In the genomic region with DNA sequence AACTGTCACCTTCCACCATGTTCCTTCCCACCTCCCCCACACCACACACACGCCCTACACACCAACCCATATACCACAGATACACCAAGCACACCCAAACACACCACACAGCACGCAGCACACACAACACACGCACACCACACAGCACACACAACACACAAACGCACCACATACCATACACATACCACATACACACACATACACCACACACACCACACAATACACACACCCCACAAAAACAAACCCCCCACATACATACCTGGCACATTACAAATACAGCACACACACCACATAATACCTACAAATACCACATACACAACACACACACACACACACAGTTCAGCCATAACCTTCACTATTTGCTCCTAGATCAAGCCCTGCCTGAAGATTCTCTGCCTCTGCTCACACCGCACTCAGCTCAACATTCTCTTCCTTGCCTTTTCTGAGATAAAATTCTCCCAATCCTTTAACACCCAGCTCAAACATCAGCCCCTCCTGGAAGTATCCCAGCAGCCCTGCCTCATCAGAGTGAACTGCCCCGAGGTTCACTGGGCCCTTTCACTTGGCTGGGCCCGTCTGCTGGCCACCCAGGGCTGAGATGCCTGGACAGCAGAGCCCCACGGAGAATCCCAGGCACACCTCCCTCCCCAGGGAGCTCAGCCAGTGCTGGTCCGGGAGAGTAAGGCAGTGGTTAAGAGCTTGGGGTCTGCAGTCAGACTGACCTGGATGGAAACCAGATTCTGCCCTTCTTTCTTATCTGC, we compare ENCODE assay signal across 1 cellular context.
A peak's percentile ranks its signal among the peaks of the same experiment; 100 is the strongest.
TF ChIP-seq lines count a peak whose summit lies in the region.

No MANE protein-coding gene starts in this region.

TF ChIP-seq in K562, 482 proteins besides CTCF, POLR2A, EP300 and RAD21 (continued from another document):
- no peak for TF ChIP-seq SLC30A9 (CRISPR knock-in tag; IDR thresholded peaks at IDR 0.05)
- TF ChIP-seq ETS2 (tag; IDR thresholded peaks at IDR 0.05; ENCODE audit: borderline replicate concordance, poor library complexity, severe bottlenecking), result no peak
- TF ChIP-seq, protein P1, sequence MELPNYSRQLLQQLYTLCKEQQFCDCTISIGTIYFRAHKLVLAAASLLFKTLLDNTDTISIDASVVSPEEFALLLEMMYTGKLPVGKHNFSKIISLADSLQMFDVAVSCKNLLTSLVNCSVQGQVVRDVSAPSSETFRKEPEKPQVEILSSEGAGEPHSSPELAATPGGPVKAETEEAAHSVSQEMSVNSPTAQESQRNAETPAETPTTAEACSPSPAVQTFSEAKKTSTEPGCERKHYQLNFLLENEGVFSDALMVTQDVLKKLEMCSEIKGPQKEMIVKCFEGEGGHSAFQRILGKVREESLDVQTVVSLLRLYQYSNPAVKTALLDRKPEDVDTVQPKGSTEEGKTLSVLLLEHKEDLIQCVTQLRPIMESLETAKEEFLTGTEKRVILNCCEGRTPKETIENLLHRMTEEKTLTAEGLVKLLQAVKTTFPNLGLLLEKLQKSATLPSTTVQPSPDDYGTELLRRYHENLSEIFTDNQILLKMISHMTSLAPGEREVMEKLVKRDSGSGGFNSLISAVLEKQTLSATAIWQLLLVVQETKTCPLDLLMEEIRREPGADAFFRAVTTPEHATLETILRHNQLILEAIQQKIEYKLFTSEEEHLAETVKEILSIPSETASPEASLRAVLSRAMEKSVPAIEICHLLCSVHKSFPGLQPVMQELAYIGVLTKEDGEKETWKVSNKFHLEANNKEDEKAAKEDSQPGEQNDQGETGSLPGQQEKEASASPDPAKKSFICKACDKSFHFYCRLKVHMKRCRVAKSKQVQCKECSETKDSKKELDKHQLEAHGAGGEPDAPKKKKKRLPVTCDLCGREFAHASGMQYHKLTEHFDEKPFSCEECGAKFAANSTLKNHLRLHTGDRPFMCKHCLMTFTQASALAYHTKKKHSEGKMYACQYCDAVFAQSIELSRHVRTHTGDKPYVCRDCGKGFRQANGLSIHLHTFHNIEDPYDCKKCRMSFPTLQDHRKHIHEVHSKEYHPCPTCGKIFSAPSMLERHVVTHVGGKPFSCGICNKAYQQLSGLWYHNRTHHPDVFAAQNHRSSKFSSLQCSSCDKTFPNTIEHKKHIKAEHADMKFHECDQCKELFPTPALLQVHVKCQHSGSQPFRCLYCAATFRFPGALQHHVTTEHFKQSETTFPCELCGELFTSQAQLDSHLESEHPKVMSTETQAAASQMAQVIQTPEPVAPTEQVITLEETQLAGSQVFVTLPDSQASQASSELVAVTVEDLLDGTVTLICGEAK (IDR thresholded peaks at IDR 0.05), result no peak
- TF ChIP-seq, protein P1 (CRISPR knock-in tag; IDR thresholded peaks at IDR 0.05), result no peak
- TF ChIP-seq IRF2 (CRISPR knock-in tag; IDR thresholded peaks at IDR 0.05), result no peak
- TF ChIP-seq CBX3 (IDR thresholded peaks at IDR 0.05; ENCODE audit: borderline replicate concordance in 1 of 2, low read length in 2 of 2), result no peak
- peak; percentile 95 for TF ChIP-seq HDGF (IDR thresholded peaks at IDR 0.05)
- TF ChIP-seq, protein P2, sequence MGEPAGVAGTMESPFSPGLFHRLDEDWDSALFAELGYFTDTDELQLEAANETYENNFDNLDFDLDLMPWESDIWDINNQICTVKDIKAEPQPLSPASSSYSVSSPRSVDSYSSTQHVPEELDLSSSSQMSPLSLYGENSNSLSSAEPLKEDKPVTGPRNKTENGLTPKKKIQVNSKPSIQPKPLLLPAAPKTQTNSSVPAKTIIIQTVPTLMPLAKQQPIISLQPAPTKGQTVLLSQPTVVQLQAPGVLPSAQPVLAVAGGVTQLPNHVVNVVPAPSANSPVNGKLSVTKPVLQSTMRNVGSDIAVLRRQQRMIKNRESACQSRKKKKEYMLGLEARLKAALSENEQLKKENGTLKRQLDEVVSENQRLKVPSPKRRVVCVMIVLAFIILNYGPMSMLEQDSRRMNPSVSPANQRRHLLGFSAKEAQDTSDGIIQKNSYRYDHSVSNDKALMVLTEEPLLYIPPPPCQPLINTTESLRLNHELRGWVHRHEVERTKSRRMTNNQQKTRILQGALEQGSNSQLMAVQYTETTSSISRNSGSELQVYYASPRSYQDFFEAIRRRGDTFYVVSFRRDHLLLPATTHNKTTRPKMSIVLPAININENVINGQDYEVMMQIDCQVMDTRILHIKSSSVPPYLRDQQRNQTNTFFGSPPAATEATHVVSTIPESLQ (CRISPR knock-in tag; IDR thresholded peaks at IDR 0.05), result no peak
- TF ChIP-seq CAMTA2 (CRISPR knock-in tag; conservative IDR thresholded peaks at IDR 0.05), result no peak
- no peak for TF ChIP-seq DMBX1 (CRISPR knock-in tag; IDR thresholded peaks at IDR 0.05; ENCODE audit: borderline replicate concordance)
- no peak for TF ChIP-seq MTA2 (IDR thresholded peaks at IDR 0.05; ENCODE audit: low read depth)
- no peak; the same call in 1 of the 2 replicates for TF ChIP-seq TSC22D4 (tag; IDR thresholded peaks at IDR 0.05)
- no peak for TF ChIP-seq MBD2 (IDR thresholded peaks at IDR 0.05; ENCODE audit: borderline replicate concordance, low read depth)
- TF ChIP-seq ZFP1 (CRISPR knock-in tag; IDR thresholded peaks at IDR 0.05), result no peak
- TF ChIP-seq, protein P3, sequence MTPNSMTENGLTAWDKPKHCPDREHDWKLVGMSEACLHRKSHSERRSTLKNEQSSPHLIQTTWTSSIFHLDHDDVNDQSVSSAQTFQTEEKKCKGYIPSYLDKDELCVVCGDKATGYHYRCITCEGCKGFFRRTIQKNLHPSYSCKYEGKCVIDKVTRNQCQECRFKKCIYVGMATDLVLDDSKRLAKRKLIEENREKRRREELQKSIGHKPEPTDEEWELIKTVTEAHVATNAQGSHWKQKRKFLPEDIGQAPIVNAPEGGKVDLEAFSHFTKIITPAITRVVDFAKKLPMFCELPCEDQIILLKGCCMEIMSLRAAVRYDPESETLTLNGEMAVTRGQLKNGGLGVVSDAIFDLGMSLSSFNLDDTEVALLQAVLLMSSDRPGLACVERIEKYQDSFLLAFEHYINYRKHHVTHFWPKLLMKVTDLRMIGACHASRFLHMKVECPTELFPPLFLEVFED (CRISPR knock-in tag; conservative IDR thresholded peaks at IDR 0.05), result 0 out of 2 replicates have a peak, but pooled peaks have one; percentile 31
- no peak for TF ChIP-seq RAD51 (IDR thresholded peaks at IDR 0.05; ENCODE audit: borderline replicate concordance, low read depth)
